36 cellular contexts compared by ENCODE assay signal in genomic region chr1:87452648-87453047, GRCh38.
"Had no signal": no experiment of that assay in that cellular context is flagged by ENCODE, and none has a peak within 500 bp of the region (broad histone marks: within the 10 kb centered on the region; RNA-seq: fewer than 3 reads in every experiment).

No MANE protein-coding gene starts in this region.

- H3K36me3 ChIP-seq: adrenal gland, esophagus muscularis mucosa, gastrocnemius medialis, heart left ventricle, WERI-Rb-1 had no signal

- H3K4me3 ChIP-seq: adrenal gland, body of pancreas, esophagus muscularis mucosa, gastrocnemius medialis, heart left ventricle had no signal

- H3K9me3 ChIP-seq: adrenal gland, body of pancreas, esophagus muscularis mucosa, gastrocnemius medialis had no signal

- H3K27me3 ChIP-seq: adrenal gland, body of pancreas, esophagus muscularis mucosa, foreskin keratinocyte, gastrocnemius medialis, heart left ventricle had no signal

- H3K27ac ChIP-seq: adrenal gland, body of pancreas, esophagus muscularis mucosa, foreskin keratinocyte, gastrocnemius medialis, heart left ventricle, WERI-Rb-1 had no signal

- H3K4me1 ChIP-seq: adrenal gland, foreskin keratinocyte, gastrocnemius medialis had no signal

- ATAC-seq: activated CD4-positive, alpha-beta T cell treated with anti-CD3 and anti-CD28 coated beads for 36 hours; activated CD8-positive, alpha-beta T cell treated with anti-CD3 and anti-CD28 coated beads, Interleukin-2, amount 10 ng/mL, durations not matched to agents 7 days and 5 days; activated naive CD8-positive, alpha-beta T cell treated with anti-CD3 and anti-CD28 coated beads, Interleukin-2, amount 50 U/mL, for 24 hours; activated T-cell treated with anti-CD3 and anti-CD28 coated beads, Interleukin-2, amount 50 U/mL, for 72 hours; activated T-helper 17 cell treated with anti-CD3 and anti-CD28 coated beads, Interleukin-2, amount 50 U/mL, for 72 hours; body of pancreas; effector memory CD8-positive, alpha-beta T cell; foreskin keratinocyte; gastrocnemius medialis; heart left ventricle had no signal

- DNase-seq: activated CD4-positive, alpha-beta memory T cell treated with anti-CD3 and anti-CD28 coated beads for 36 hours; activated CD4-positive, alpha-beta T cell treated with anti-CD3 and anti-CD28 coated beads for 36 hours; activated CD4-positive, alpha-beta T cell treated with anti-CD3 and anti-CD28 coated beads, Interleukin-2, amount 10 ng/mL, durations not matched to agents 24 days and 14 days; activated CD4-positive, CD25-positive, alpha-beta regulatory T cell; activated CD4-positive, CD25-positive, alpha-beta regulatory T cell treated with anti-CD3 and anti-CD28 coated beads, Interleukin-2, amount 50 U/mL, for 72 hours; activated CD8-positive, alpha-beta memory T cell treated with anti-CD3 and anti-CD28 coated beads, Interleukin-2, amount 50 U/mL, for 48 hours; activated CD8-positive, alpha-beta T cell treated with anti-CD3 and anti-CD28 coated beads, Interleukin-2, amount 10 ng/mL, durations not matched to agents 7 days and 5 days; activated effector memory CD4-positive, alpha-beta T cell treated with Interleukin-2 at 50 U/mL for 16 hours; activated gamma-delta T cell treated with Interleukin-2 at 50 U/mL for 16 hours; activated naive CD4-positive, alpha-beta T cell treated with anti-CD3 and anti-CD28 coated beads for 36 hours; activated naive CD8-positive, alpha-beta T cell treated with anti-CD3 and anti-CD28 coated beads for 36 hours; activated naive CD8-positive, alpha-beta T cell treated with anti-CD3 and anti-CD28 coated beads, Interleukin-2, amount 50 U/mL, for 24 hours; activated T-cell treated with anti-CD3 and anti-CD28 coated beads for 4 hours; activated T-cell treated with anti-CD3 and anti-CD28 coated beads, Interleukin-2, amount 50 U/mL, for 24 hours; activated T-cell treated with anti-CD3 and anti-CD28 coated beads, Interleukin-2, amount 50 U/mL, for 72 hours; adrenal gland; amygdala; aorta; body of pancreas; caudate nucleus; cortex of kidney; dermis blood vessel endothelial cell; effector CD4-positive, alpha-beta T cell; effector memory CD8-positive, alpha-beta T cell; erythroblast; foreskin keratinocyte; gastrocnemius medialis; glutamatergic neuron; heart left ventricle; hypothalamus; T-helper 2 cell; WERI-Rb-1 had no signal

- FAIRE-seq: colon, TTC549 had no signal
